ENCODE assay signal across 1 cellular context in the genomic region with DNA sequence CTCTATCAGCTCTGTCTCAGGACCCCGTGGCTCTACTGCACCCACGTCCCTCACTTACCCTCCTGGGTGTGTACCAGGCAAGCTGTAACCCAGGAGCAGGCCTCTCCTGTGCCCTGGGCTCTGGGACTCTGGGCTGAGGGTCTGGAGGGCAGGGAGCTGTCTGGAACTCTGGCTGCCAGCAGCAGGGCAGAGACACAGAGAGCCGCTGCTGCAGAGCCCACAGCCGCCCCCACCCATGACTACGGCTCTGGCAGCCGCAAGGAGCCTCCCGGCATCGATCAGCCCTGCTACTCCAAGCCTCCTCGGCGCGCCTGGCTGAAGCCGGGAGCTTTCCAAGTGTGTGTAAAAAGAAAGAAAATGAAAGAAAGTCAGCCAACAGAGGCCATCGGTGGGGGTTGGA.
TF ChIP-seq lines count a peak whose summit lies in the region.

No MANE protein-coding gene starts in this region.

TF ChIP-seq in HepG2, 621 proteins besides CTCF, POLR2A, EP300 and RAD21 (continued from another document):
- TF ChIP-seq CSRNP2 (CRISPR knock-in tag; conservative IDR thresholded peaks at IDR 0.05; ENCODE audit: low read depth): no peak
- no peak for TF ChIP-seq PCBP2 (optimal IDR thresholded peaks at IDR 0.05; ENCODE audit: low read depth, low read length, poor library complexity, severe bottlenecking)
- TF ChIP-seq, protein P1, sequence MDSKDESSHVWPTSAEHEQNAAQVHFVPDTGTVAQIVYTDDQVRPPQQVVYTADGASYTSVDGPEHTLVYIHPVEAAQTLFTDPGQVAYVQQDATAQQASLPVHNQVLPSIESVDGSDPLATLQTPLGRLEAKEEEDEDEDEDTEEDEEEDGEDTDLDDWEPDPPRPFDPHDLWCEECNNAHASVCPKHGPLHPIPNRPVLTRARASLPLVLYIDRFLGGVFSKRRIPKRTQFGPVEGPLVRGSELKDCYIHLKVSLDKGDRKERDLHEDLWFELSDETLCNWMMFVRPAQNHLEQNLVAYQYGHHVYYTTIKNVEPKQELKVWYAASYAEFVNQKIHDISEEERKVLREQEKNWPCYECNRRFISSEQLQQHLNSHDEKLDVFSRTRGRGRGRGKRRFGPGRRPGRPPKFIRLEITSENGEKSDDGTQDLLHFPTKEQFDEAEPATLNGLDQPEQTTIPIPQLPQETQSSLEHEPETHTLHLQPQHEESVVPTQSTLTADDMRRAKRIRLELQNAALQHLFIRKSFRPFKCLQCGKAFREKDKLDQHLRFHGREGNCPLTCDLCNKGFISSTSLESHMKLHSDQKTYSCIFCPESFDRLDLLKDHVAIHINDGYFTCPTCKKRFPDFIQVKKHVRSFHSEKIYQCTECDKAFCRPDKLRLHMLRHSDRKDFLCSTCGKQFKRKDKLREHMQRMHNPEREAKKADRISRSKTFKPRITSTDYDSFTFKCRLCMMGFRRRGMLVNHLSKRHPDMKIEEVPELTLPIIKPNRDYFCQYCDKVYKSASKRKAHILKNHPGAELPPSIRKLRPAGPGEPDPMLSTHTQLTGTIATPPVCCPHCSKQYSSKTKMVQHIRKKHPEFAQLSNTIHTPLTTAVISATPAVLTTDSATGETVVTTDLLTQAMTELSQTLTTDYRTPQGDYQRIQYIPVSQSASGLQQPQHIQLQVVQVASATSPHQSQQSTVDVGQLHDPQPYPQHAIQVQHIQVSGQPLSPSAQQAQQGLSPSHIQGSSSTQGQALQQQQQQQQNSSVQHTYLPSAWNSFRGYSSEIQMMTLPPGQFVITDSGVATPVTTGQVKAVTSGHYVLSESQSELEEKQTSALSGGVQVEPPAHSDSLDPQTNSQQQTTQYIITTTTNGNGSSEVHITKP (CRISPR knock-in tag; IDR thresholded peaks at IDR 0.05; ENCODE audit: low read depth): no peak
